Comparison of ENCODE assay signal across 15 cellular contexts in the genomic region with DNA sequence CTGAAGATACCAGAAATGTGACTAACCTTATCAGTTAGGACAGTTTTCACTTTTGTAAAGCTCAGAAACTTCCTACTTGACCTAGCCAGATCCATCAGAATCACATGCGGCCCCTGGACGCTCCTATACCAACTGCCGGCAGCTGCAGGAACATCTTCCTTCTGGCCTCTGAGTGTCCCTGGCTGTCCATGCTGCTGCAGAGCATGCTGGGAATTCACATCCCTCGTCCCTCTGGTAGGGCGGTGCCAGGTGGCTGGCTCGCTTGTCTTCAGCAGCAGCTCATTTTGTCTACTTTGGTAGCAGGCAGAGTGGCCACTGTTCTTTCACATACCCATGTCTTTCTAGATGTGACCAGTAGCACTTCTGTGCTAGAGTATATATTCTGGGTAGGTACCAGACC.
"Had no signal": no experiment of that assay in that cellular context is flagged by ENCODE, and none has a peak within 500 bp of the region (broad histone marks: within the 10 kb centered on the region; RNA-seq: fewer than 3 reads in every experiment).

No MANE protein-coding gene starts in this region.

- H3K27ac Mint-ChIP-seq: activated CD4-positive, alpha-beta memory T cell treated with anti-CD3 and anti-CD28 coated beads for 36 hours; activated T-helper 1 cell treated with anti-CD3 and anti-CD28 coated beads, Interleukin-12 subunit alpha, Interleukin-12 subunit beta, Interleukin-2, Interleukin-4 antibody, amounts not matched to agents 30 ng/mL and 10 ng/mL and 1 ng/mL, durations not matched to agents 14 hours and 24 hours and 36 hours; memory B cell; neural progenitor cell; stimulated activated naive B cell treated with anti-CD40 and anti-IgM and Interleukin-4, amounts not matched to agents 10 μg/mL and 1 μg/mL and 100 μg/mL, for 72 hours had no signal

- H3K36me3 ChIP-seq: neural progenitor cell had no signal

- ATAC-seq: stimulated activated naive B cell treated with anti-CD40 and anti-IgM and Interleukin-4, amounts not matched to agents 10 μg/mL and 1 μg/mL and 100 μg/mL, for 72 hours had no signal

- DNase-seq: activated CD4-positive, alpha-beta memory T cell treated with anti-CD3 and anti-CD28 coated beads for 36 hours; activated CD4-positive, alpha-beta T cell treated with anti-CD3 and anti-CD28 coated beads for 1 hour; activated CD8-positive, alpha-beta memory T cell treated with anti-CD3 and anti-CD28 coated beads, Interleukin-2, amount 50 U/mL, for 4 hours; activated naive CD4-positive, alpha-beta T cell treated with Interleukin-2 at 50 U/mL for 16 hours; amniotic stem cell; cerebellar nuclear complex; glutamatergic neuron; stimulated activated naive B cell treated with anti-CD40 and anti-IgM and Interleukin-4, amounts not matched to agents 10 μg/mL and 1 μg/mL and 100 μg/mL, for 72 hours; T-helper 9 cell had no signal

- H3K36me3 Mint-ChIP-seq: activated CD4-positive, alpha-beta memory T cell treated with anti-CD3 and anti-CD28 coated beads for 36 hours had no signal

- H3K4me3 ChIP-seq: neural progenitor cell, smooth muscle cell had no signal

- H3K27me3 Mint-ChIP-seq: activated CD4-positive, alpha-beta memory T cell treated with anti-CD3 and anti-CD28 coated beads for 36 hours; brain; memory B cell; stimulated activated naive B cell treated with anti-CD40 and anti-IgM and Interleukin-4, amounts not matched to agents 10 μg/mL and 1 μg/mL and 100 μg/mL, for 72 hours had no signal

- H3K9ac ChIP-seq: neural progenitor cell, parathyroid adenoma had no signal

- H3K4me1 Mint-ChIP-seq: memory B cell had no signal

- H3K4me1 ChIP-seq: parathyroid adenoma had no signal

- H3K27ac ChIP-seq: neural progenitor cell, parathyroid adenoma had no signal

- H3K27me3 ChIP-seq: neural progenitor cell had no signal

- H3K9me3 Mint-ChIP-seq: activated CD4-positive, alpha-beta memory T cell treated with anti-CD3 and anti-CD28 coated beads for 36 hours; activated T-helper 1 cell treated with anti-CD3 and anti-CD28 coated beads, Interleukin-12 subunit alpha, Interleukin-12 subunit beta, Interleukin-2, Interleukin-4 antibody, amounts not matched to agents 30 ng/mL and 10 ng/mL and 1 ng/mL, durations not matched to agents 14 hours and 24 hours and 36 hours; brain; memory B cell; neural progenitor cell; stimulated activated naive B cell treated with anti-CD40 and anti-IgM and Interleukin-4, amounts not matched to agents 10 μg/mL and 1 μg/mL and 100 μg/mL, for 72 hours had no signal

- H3K4me3 Mint-ChIP-seq: activated CD4-positive, alpha-beta memory T cell treated with anti-CD3 and anti-CD28 coated beads for 36 hours; activated T-helper 1 cell treated with anti-CD3 and anti-CD28 coated beads, Interleukin-12 subunit alpha, Interleukin-12 subunit beta, Interleukin-2, Interleukin-4 antibody, amounts not matched to agents 30 ng/mL and 10 ng/mL and 1 ng/mL, durations not matched to agents 14 hours and 24 hours and 36 hours; brain; memory B cell; neural progenitor cell; stimulated activated naive B cell treated with anti-CD40 and anti-IgM and Interleukin-4, amounts not matched to agents 10 μg/mL and 1 μg/mL and 100 μg/mL, for 72 hours had no signal
